13 cellular contexts compared by ENCODE assay signal in the genomic region with DNA sequence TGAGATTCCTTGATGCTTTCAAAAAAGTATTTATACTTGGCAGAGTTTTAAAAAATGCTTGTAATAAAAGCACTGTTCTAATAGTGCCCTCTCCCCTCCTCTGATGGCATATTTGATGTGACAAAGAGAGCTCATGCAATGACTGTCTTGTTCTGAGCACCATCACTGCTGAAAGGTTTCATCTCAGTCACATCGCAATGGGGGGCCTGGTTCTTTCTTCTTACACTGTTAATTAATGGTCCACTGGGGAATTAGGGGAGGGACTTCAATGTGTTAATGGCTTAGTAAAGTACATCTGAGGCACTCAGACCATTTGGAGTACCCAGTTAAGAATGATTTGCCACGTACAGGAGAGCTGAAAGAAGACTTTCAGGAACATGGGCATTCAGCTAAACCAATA.
"Had no signal": no experiment of that assay in that cellular context is flagged by ENCODE, and none has a peak within 500 bp of the region (broad histone marks: within the 10 kb centered on the region; RNA-seq: fewer than 3 reads in every experiment).

No MANE protein-coding gene starts in this region.

- H3K4me3 Mint-ChIP-seq: activated CD4-positive, alpha-beta memory T cell treated with anti-CD3 and anti-CD28 coated beads for 36 hours had no signal

- H3K27ac Mint-ChIP-seq: activated CD4-positive, alpha-beta memory T cell treated with anti-CD3 and anti-CD28 coated beads for 36 hours had no signal

- H3K4me1 ChIP-seq: foreskin keratinocyte, heart right ventricle, left ventricle myocardium inferior, pancreas had no signal

- H3K27me3 ChIP-seq: pancreas, upper lobe of left lung had no signal

- H3K9me3 ChIP-seq: pancreas, upper lobe of left lung had no signal

- H3K36me3 Mint-ChIP-seq: activated CD4-positive, alpha-beta memory T cell treated with anti-CD3 and anti-CD28 coated beads for 36 hours had no signal

- H3K36me3 ChIP-seq: heart right ventricle, left ventricle myocardium inferior, pancreas, upper lobe of left lung had no signal

- ATAC-seq: foreskin keratinocyte; heart right ventricle; pancreas; stimulated activated naive CD8-positive, alpha-beta T cell treated with anti-CD3 and anti-CD28 coated beads, Interleukin-15, Interleukin-2, amounts not matched to agents 100 U/mL and 50 U/mL, for 24 hours had no signal

- H3K4me3 ChIP-seq: heart right ventricle, left ventricle myocardium inferior, pancreas, upper lobe of left lung had no signal

- DNase-seq: activated CD4-positive, alpha-beta memory T cell treated with anti-CD3 and anti-CD28 coated beads for 36 hours; aorta; foreskin keratinocyte; heart right ventricle; kidney; left ventricle myocardium inferior; mesendoderm; pancreas; stimulated activated CD4-positive, alpha-beta T cell treated with anti-CD3 and anti-CD28 coated beads, Interleukin-4, amount 100 ng/mL, for 1 hour; stimulated activated CD8-positive, alpha-beta memory T cell treated with anti-CD3 and anti-CD28 coated beads, Interleukin-4, amount 100 ng/mL, for 48 hours; stimulated activated naive CD8-positive, alpha-beta T cell treated with anti-CD3 and anti-CD28 coated beads, Interleukin-15, Interleukin-2, amounts not matched to agents 100 U/mL and 50 U/mL, for 24 hours; T-helper 9 cell; upper lobe of left lung had no signal

- H3K27ac ChIP-seq: foreskin keratinocyte, heart right ventricle, left ventricle myocardium inferior, pancreas, upper lobe of left lung had no signal
